ENCODE assay signal across 24 cellular contexts in genomic region chr11:64258356-64258755, GRCh38.
"Had no signal": no experiment of that assay in that cellular context is flagged by ENCODE, and none has a peak within 500 bp of the region (broad histone marks: within the 10 kb centered on the region; RNA-seq: fewer than 3 reads in every experiment).

No MANE protein-coding gene starts in this region.

- H3K27me3 Mint-ChIP-seq: naive B cell had no signal

- H3K27me3 ChIP-seq: dorsolateral prefrontal cortex, esophagus muscularis mucosa, foreskin keratinocyte, gastroesophageal sphincter, heart left ventricle, hepatocyte, left lung had no signal

- H3K4me1 ChIP-seq: foreskin keratinocyte had no signal

- ATAC-seq: foreskin keratinocyte, gastroesophageal sphincter, heart left ventricle, left cardiac atrium, left lung, left ventricle myocardium superior, lower lobe of right lung, mucosa of descending colon had no signal

- H3K4me3 Mint-ChIP-seq: immature natural killer cell, mesothelial cell of epicardium, naive B cell had no signal

- H2AFZ ChIP-seq: hepatocyte had no signal

- H3K79me2 ChIP-seq: hepatocyte had no signal

- DNase-seq: dermis blood vessel endothelial cell; dorsolateral prefrontal cortex; effector CD4-positive, alpha-beta T cell; effector memory CD4-positive, alpha-beta T cell; foreskin keratinocyte; heart left ventricle; hypothalamus; immature natural killer cell; islet precursor cell; left cardiac atrium; left ventricle myocardium superior; lower lobe of right lung; mesenchymal stem cell; mucosa of descending colon; naive B cell had no signal

- FAIRE-seq: colon, endothelial cell of umbilical vein, frontal cortex had no signal

- H3K4me2 ChIP-seq: hepatocyte had no signal

- H3K9me3 Mint-ChIP-seq: immature natural killer cell, mesothelial cell of epicardium, naive B cell had no signal

- H3K27ac Mint-ChIP-seq: immature natural killer cell, mesothelial cell of epicardium had no signal

- H3K4me3 ChIP-seq: coronary artery, dorsolateral prefrontal cortex, esophagus muscularis mucosa, gastroesophageal sphincter, heart left ventricle, hepatocyte, left lung, lower lobe of right lung, mucosa of descending colon had no signal

- H3K27ac ChIP-seq: coronary artery, dorsolateral prefrontal cortex, esophagus muscularis mucosa, foreskin keratinocyte, gastroesophageal sphincter, heart left ventricle, hepatocyte, left lung, lower lobe of right lung had no signal

- H3K9me3 ChIP-seq: esophagus muscularis mucosa, gastroesophageal sphincter, heart left ventricle, left lung, lower lobe of right lung, mucosa of descending colon had no signal
